8 cellular contexts compared by ENCODE assay signal in genomic region chr10:68526634-68527132, GRCh38. TPM values are rescaled to one million over a fixed set of nuclear protein-coding genes. Genes with fewer than 3 reads are reported as not detected.
DNase-seq lines count a peak whose midpoint lies in the region; ATAC-seq and TF ChIP-seq lines count a peak whose summit lies in the region.

No MANE protein-coding gene starts in this region.

- DNase-seq in CD4-positive, alpha-beta memory T cell = peak in 1 of 5 donors; percentile 1
- DNase-seq in epithelial cell of prostate (ENCODE audit: low read depth, low spot score) = no peak
- no peak for DNase-seq in osteoblast (ENCODE audit: insufficient read length, low spot score, missing footprints)
- no peak for DNase-seq in stimulated activated CD4-positive, alpha-beta T cell treated with anti-CD3 and anti-CD28 coated beads, Interleukin-12 subunit alpha, Interleukin-12 subunit beta, amount 100 ng/mL, for 4 hours
- no peak for DNase-seq in SK-N-DZ (ENCODE audit: low spot score)
- no peak for DNase-seq in T1000 (lab: John Stamatoyannopoulos, UW)

- H4K20me1 ChIP-seq in OCI-LY3 (ENCODE audit: insufficient read depth, low read length) (no peaks in the 10 kb centered on the region), osteoblast (ENCODE audit: insufficient read depth, low read length) (no peaks in the 10 kb centered on the region)

- intact Hi-C loops in CD4-positive, alpha-beta memory T cell (cut with micrococcal nuclease) = loop anchor here (2.0 to 10.0 kb wide), 3 partner anchors 194 to 378 kb away; partner anchors contain the start of genes CCAR1, DDX50, HNRNPH3 and PBLD

- H3K27me3 Mint-ChIP-seq in CD4-positive, alpha-beta memory T cell = no peaks in the 10 kb centered on the region

- POLR2A ChIA-PET in CD4-positive, alpha-beta memory T cell (lab: Charles Lee; ENCODE audit: partially characterized antibody) = interaction anchor here (0.7 kb wide), 1 partner anchor 74 kb away, joined by 3 read pairs; no protein-coding TSS in a partner anchor

- CTCF ChIA-PET in CD4-positive, alpha-beta memory T cell (lab: Charles Lee; ENCODE audit: partially characterized antibody) = no interaction called here

- H3K4me3 ChIP-seq in CD4-positive, alpha-beta memory T cell (ENCODE audit: low read length in 2 of 2) = peak overlapping the region; percentile 93
- H3K4me3 ChIP-seq in OCI-LY3 (ENCODE audit: low read length) (peak overlapping the region; percentile 86), osteoblast (ENCODE audit: insufficient read depth, low read length) (peak overlapping the region; percentile 100)

- ATAC-seq in GM21360 (IDR thresholded peaks at IDR 0.05; ENCODE audit: unreplicated experiment) = no peak

- H3K36me3 Mint-ChIP-seq in CD4-positive, alpha-beta memory T cell = peaks cover 5 to 6% of the 10 kb centered on the region in 2 donors

- H3K4me2 ChIP-seq in OCI-LY3 (ENCODE audit: low read length) = peak overlapping the region; percentile 89
- H3K4me2 ChIP-seq in osteoblast (ENCODE audit: insufficient read depth, low read length) = peak overlapping the region; percentile 99

- H3K4me1 ChIP-seq in CD4-positive, alpha-beta memory T cell (ENCODE audit: insufficient read depth, low read length) = peaks cover 8% of the 10 kb centered on the region
- H3K4me1 ChIP-seq in OCI-LY3 (ENCODE audit: low read length) (peaks cover 4% of the 10 kb centered on the region; the same call in 1 of the 2 replicates), osteoblast (ENCODE audit: insufficient read depth, low read length) (peaks cover 4% of the 10 kb centered on the region)

- H3K27ac Mint-ChIP-seq in CD4-positive, alpha-beta memory T cell = peak overlapping the region; percentile 82 to 98 (median 97)

- H3K79me2 ChIP-seq in OCI-LY3 (ENCODE audit: low read length) = peaks cover 9% of the 10 kb centered on the region
- peaks cover 34% of the 10 kb centered on the region for H3K79me2 ChIP-seq in osteoblast (ENCODE audit: insufficient read depth, low read length)

- H3K9me3 ChIP-seq in CD4-positive, alpha-beta memory T cell (ENCODE audit: control insufficient read depth in 1 of 2, low read length in 2 of 2) = no peaks in the 10 kb centered on the region
- H3K9me3 ChIP-seq in OCI-LY3 (ENCODE audit: insufficient read depth, low read length) = no peaks in the 10 kb centered on the region
- no peaks in the 10 kb centered on the region for H3K9me3 ChIP-seq in osteoblast (ENCODE audit: low read depth, low read length)

- H3K27me3 ChIP-seq in CD4-positive, alpha-beta memory T cell (ENCODE audit: insufficient read depth, low read length) = no peaks in the 10 kb centered on the region
- no peaks in the 10 kb centered on the region for H3K27me3 ChIP-seq in OCI-LY3 (ENCODE audit: low read depth, low read length)
- H3K27me3 ChIP-seq in osteoblast (ENCODE audit: insufficient read depth, low read length) = no peaks in the 10 kb centered on the region

- peak overlapping the region; percentile 68 for H3K9ac ChIP-seq in OCI-LY3 (ENCODE audit: low read length)

- peak overlapping the region; percentile 84 to 94 (median 90) for H3K4me3 Mint-ChIP-seq in CD4-positive, alpha-beta memory T cell

- H3K27ac ChIP-seq in CD4-positive, alpha-beta memory T cell (ENCODE audit: low read depth, low read length) = peak overlapping the region; percentile 94
- H3K27ac ChIP-seq in OCI-LY3 (ENCODE audit: low read length) = peak overlapping the region; percentile 14
- peak overlapping the region; percentile 83 for H3K27ac ChIP-seq in epithelial cell of prostate
- peak overlapping the region; percentile 88 for H3K27ac ChIP-seq in osteoblast (ENCODE audit: low read depth, low read length)

- H3K9me3 Mint-ChIP-seq in CD4-positive, alpha-beta memory T cell = no peaks in the 10 kb centered on the region

- H3K36me3 ChIP-seq in CD4-positive, alpha-beta memory T cell (ENCODE audit: insufficient read depth, low read length) = no peaks in the 10 kb centered on the region
- H3K36me3 ChIP-seq in OCI-LY3 (replicated peaks; ENCODE audit: low read depth, low read length) (no peaks in the 10 kb centered on the region), osteoblast (ENCODE audit: insufficient read depth, low read length) (no peaks in the 10 kb centered on the region)

- no peak for TF ChIP-seq CTCF in OCI-LY3 (IDR thresholded peaks at IDR 0.05; ENCODE audit: low read depth, low read length)
- TF ChIP-seq CTCF in osteoblast (IDR thresholded peaks at IDR 0.05; ENCODE audit: extremely low read depth, low read depth, low read length) = no peak

- H2AFZ ChIP-seq in OCI-LY3 (ENCODE audit: low read depth, low read length) = peak overlapping the region; percentile 81; the same call in 1 of the 2 replicates
- H2AFZ ChIP-seq in osteoblast (ENCODE audit: low read length) = peak overlapping the region; percentile 95

- H3K4me1 Mint-ChIP-seq in CD4-positive, alpha-beta memory T cell = peaks cover 5 to 13% (median 7%) of the 10 kb centered on the region in 4 donors

RNA-seq across cellular contexts. Expression of gene SLC25A16, which starts 0.6 kb away (rescaled TPM):
- 10 to 100 TPM; 29.1 to 30.7 TPM for total RNA-seq in CD4-positive, alpha-beta memory T cell
- polyA plus RNA-seq in CD4-positive, alpha-beta memory T cell = 1 to 10 TPM; 5.4 to 6.7 TPM
- total RNA-seq in osteoblast = 18.6 and 23.9 TPM in 2 replicates
- 8.3 and 8.7 TPM in 2 replicates for polyA plus RNA-seq in SK-N-DZ (2014; cell fraction: cytosol; rRNA removed)
- 34.1 and 48.2 TPM in 2 replicates for polyA plus RNA-seq in SK-N-DZ (2014; cell fraction: nucleus; rRNA removed)

RNA-seq across cellular contexts. Expression of gene TET1, which starts 33.5 kb away (rescaled TPM):
- total RNA-seq in CD4-positive, alpha-beta memory T cell = 1 to 10 TPM; 1.4 to 1.5 TPM
- 1 to 10 TPM in 1 of 2 donors, under 1 TPM in 1; 0.71 to 1.0 TPM for polyA plus RNA-seq in CD4-positive, alpha-beta memory T cell
- 3.8 and 4.0 TPM in 2 replicates for total RNA-seq in osteoblast
- polyA plus RNA-seq in SK-N-DZ (2014; cell fraction: cytosol; rRNA removed) = 5.5 and 5.9 TPM in 2 replicates
- polyA plus RNA-seq in SK-N-DZ (2014; cell fraction: nucleus; rRNA removed) = 4.0 and 7.0 TPM in 2 replicates

RNA-seq across cellular contexts. Expression of gene DNA2, which starts 54.9 kb away (rescaled TPM):
- 1 to 10 TPM; 5.4 to 7.7 TPM for total RNA-seq in CD4-positive, alpha-beta memory T cell
- polyA plus RNA-seq in CD4-positive, alpha-beta memory T cell = 1 to 10 TPM in 1 of 2 donors, under 1 TPM in 1; 0.36 to 1.2 TPM
- 5.4 and 6.5 TPM in 2 replicates for total RNA-seq in osteoblast
- 48.4 and 58.9 TPM in 2 replicates for polyA plus RNA-seq in SK-N-DZ (2014; cell fraction: cytosol; rRNA removed)
- 49.6 and 52.1 TPM in 2 replicates for polyA plus RNA-seq in SK-N-DZ (2014; cell fraction: nucleus; rRNA removed)

Comparison
In these comparisons a context has a peak if more than half of its experiments do, and no peak if none do; other contexts are left out.
1. H3K27ac ChIP-seq: peak in every context shown above with its lines; median percentile 94 in CD4-positive, alpha-beta memory T cell; 88 in osteoblast; 83 in epithelial cell of prostate; 14 in OCI-LY3.